ENCODE assay signal across 7 cellular contexts in the genomic region with DNA sequence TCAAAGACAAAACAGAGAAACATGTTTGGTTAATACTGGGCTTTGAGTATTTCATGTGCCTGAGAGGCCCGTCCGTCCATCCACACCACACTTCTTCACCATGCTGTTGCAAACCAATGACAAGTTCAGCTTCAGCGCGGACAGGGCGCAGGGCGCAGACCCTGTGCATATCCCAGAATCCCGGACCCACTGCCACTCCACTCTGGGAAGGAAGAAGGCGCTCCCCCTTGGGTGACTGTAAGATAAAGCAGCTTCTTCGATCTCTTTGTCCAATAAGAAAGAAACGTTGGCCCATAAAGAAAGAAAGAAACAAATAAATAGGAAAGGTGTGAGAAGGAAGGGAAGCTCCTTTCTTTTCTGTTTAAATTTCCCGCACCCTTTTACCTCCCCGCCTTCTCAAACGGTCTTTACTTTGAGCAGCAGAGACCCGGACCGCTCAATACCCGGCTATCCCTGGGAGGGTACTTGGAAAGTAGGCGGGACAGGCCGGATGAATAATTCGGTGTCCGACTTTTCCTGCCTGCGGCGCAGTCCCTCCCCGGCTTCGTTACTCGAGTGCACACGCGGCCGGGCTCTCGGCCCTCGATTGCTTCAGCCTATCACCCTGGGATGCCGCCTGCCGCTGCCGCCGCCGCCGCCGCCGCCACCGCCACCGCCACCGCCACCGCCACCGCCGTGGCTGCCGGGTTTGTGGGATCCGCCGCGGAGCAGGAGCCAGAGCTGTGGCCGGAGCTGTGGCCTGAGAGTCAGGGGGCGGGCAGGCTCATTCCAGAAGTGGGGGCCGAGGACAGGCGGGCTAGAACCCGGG.
DNase-seq lines count a peak whose midpoint lies in the region; ATAC-seq and TF ChIP-seq lines count a peak whose summit lies in the region.

No MANE protein-coding gene starts in this region.

- ATAC-seq in GM18498 (IDR thresholded peaks at IDR 0.05; ENCODE audit: unreplicated experiment) = peak; percentile 90
- ATAC-seq in HG02759 (IDR thresholded peaks at IDR 0.05; ENCODE audit: unreplicated experiment) = peak; percentile 84

- peak overlapping the region; percentile 58 to 97 (median 87) for H3K27ac ChIP-seq in skin epidermis

- peak; percentile 33 for TF ChIP-seq CTCF in choroid plexus epithelial cell (conservative IDR thresholded peaks at IDR 0.05; ENCODE audit: low read depth, low read length)

- H3K4me3 ChIP-seq in choroid plexus epithelial cell (ENCODE audit: low read depth, low read length) (peak overlapping the region; percentile 86), skin epidermis (peak overlapping the region; percentile 82 to 99 (median 91))

- peak; percentile 96 to 100 (median 98) for DNase-seq in NCI-H1417 (lab: John Stamatoyannopoulos, UW)
- peak; percentile 74 to 82 for DNase-seq in SW 1271 (lab: John Stamatoyannopoulos, UW)
- peak; percentile 98 for DNase-seq in choroid plexus epithelial cell (ENCODE audit: low read depth)
- peak; percentile 98 for DNase-seq in islet precursor cell

Comparison
In these comparisons a context has a peak if more than half of its experiments do, and no peak if none do; other contexts are left out.
1. Peak in every context shown above with its lines: DNase-seq, ATAC-seq, H3K4me3 ChIP-seq and H3K27ac ChIP-seq.